Comparison of ENCODE assay signal across 24 cellular contexts in genomic region chr21:36816556-36817130, GRCh38.
DNase-seq lines count a peak whose midpoint lies in the region; ATAC-seq, FAIRE-seq and TF ChIP-seq lines count a peak whose summit lies in the region.
"Had no signal": no experiment of that assay in that cellular context is flagged by ENCODE, and none has a peak within 500 bp of the region (broad histone marks: within the 10 kb centered on the region; RNA-seq: fewer than 3 reads in every experiment).

No MANE protein-coding gene starts in this region.

- peaks cover 21% of the 10 kb centered on the region for H3K4me1 Mint-ChIP-seq in neural progenitor cell

- peak; percentile 60 for FAIRE-seq in bronchial epithelial cell (lab: Jason Lieb, UNC)
- FAIRE-seq: A549, GM12891 had no signal

- no peaks in the 10 kb centered on the region for H3K27me3 ChIP-seq in bronchial epithelial cell (ENCODE audit: control insufficient read depth, insufficient read depth, low read length)
- H3K27me3 ChIP-seq in neural progenitor cell: no peaks in the 10 kb centered on the region
- no peaks in the 10 kb centered on the region for H3K27me3 ChIP-seq in prostate gland (replicated peaks; ENCODE audit: insufficient read depth)
- H3K27me3 ChIP-seq: BLaER1, Peyer's patch had no signal

- CTCF ChIA-PET in HEK293 (lab: Yijun Ruan, JAX): interaction anchor here (0.6 to 1.9 kb wide), 3 partner anchors 20 to 186 kb away, joined by 3 to 7 read pairs (median 5); no protein-coding TSS in a partner anchor

- H3K36me3 Mint-ChIP-seq in neural progenitor cell: no peaks in the 10 kb centered on the region

- no peak overlapping the region for H3K9ac ChIP-seq in neural progenitor cell
- H3K9ac ChIP-seq: BLaER1, GM23248, KMS-11 had no signal

- no peak overlapping the region for H2AFZ ChIP-seq in neural progenitor cell (replicated peaks)
- H2AFZ ChIP-seq: GM23248 had no signal

- no peaks in the 10 kb centered on the region for H4K20me1 ChIP-seq in neural progenitor cell (ENCODE audit: low read depth)
- H4K20me1 ChIP-seq: BLaER1 had no signal

- peaks cover 3% of the 10 kb centered on the region for H3K27me3 Mint-ChIP-seq in neural progenitor cell (ENCODE audit: insufficient read depth, low read depth)
- H3K27me3 Mint-ChIP-seq: CD4-positive, alpha-beta T cell had no signal

- no peaks in the 10 kb centered on the region for H3K79me2 ChIP-seq in neural progenitor cell (ENCODE audit: low read depth)

- H3K27ac ChIP-seq in HEK293 (ENCODE audit: extremely low read depth, low read depth, low read length): no peak overlapping the region
- H3K27ac ChIP-seq in neural progenitor cell: peak overlapping the region; percentile 85
- H3K27ac ChIP-seq in prostate gland: no peak overlapping the region
- no peak overlapping the region for H3K27ac ChIP-seq in caudate nucleus (ENCODE audit: low read depth, low read length)
- H3K27ac ChIP-seq: A549, BLaER1, GM23248, KMS-11, Peyer's patch had no signal

- no peaks in the 10 kb centered on the region for H3K9me3 ChIP-seq in HEK293 (ENCODE audit: control insufficient read depth, insufficient read depth, low read depth, low read length)
- H3K9me3 ChIP-seq in neural progenitor cell (ENCODE audit: low read depth): no peaks in the 10 kb centered on the region
- H3K9me3 ChIP-seq in prostate gland: no peaks in the 10 kb centered on the region
- H3K9me3 ChIP-seq: A549, BLaER1, Peyer's patch had no signal

- H3K4me1 ChIP-seq in HEK293 (ENCODE audit: control insufficient read depth, insufficient read depth, low read length) (peaks cover 6% of the 10 kb centered on the region), neural progenitor cell (peaks cover 59% of the 10 kb centered on the region), prostate gland (replicated peaks) (no peaks in the 10 kb centered on the region)
- H3K4me1 ChIP-seq: A549, BLaER1, Peyer's patch had no signal

- H3K4me3 ChIP-seq in HEK293 (ENCODE audit: low read depth, low read length): no peak overlapping the region
- H3K4me3 ChIP-seq in bronchial epithelial cell (ENCODE audit: low read depth, low read length): no peak overlapping the region
- no peak overlapping the region for H3K4me3 ChIP-seq in neural progenitor cell
- no peak overlapping the region for H3K4me3 ChIP-seq in prostate gland
- H3K4me3 ChIP-seq: A549, BLaER1, GM23248, Peyer's patch had no signal

- no peaks in the 10 kb centered on the region for H3K36me3 ChIP-seq in HEK293 (ENCODE audit: control insufficient read depth in 2 of 2, insufficient read depth in 1 of 2, low read length in 2 of 2)
- H3K36me3 ChIP-seq in bronchial epithelial cell (ENCODE audit: control insufficient read depth, insufficient read depth, low read length): no peaks in the 10 kb centered on the region
- no peaks in the 10 kb centered on the region for H3K36me3 ChIP-seq in neural progenitor cell
- no peaks in the 10 kb centered on the region for H3K36me3 ChIP-seq in prostate gland
- H3K36me3 ChIP-seq: Peyer's patch had no signal

- no peak for TF ChIP-seq POLR2A in prostate gland (IDR thresholded peaks at IDR 0.05)

- H3K9me3 Mint-ChIP-seq in neural progenitor cell: no peaks in the 10 kb centered on the region
- H3K9me3 Mint-ChIP-seq: CD4-positive, alpha-beta T cell; H9 had no signal

- no peak overlapping the region for H3K27ac Mint-ChIP-seq in neural progenitor cell
- H3K27ac Mint-ChIP-seq: CD4-positive, alpha-beta T cell; H9 had no signal

- no peak for ATAC-seq in GM21515 (IDR thresholded peaks at IDR 0.05; ENCODE audit: unreplicated experiment)
- ATAC-seq: A549 had no signal

- 80% methylated on average over 9 of the region's 9 CpGs for WGBS in prostate gland

- TF ChIP-seq CTCF in HEK293 (tag by site-specific recombination; IDR thresholded peaks at IDR 0.05) (no peak), bronchial epithelial cell (IDR thresholded peaks at IDR 0.05; ENCODE audit: insufficient read depth, low read length, severe bottlenecking) (no peak), neural progenitor cell (IDR thresholded peaks at IDR 0.05) (no peak), prostate gland (IDR thresholded peaks at IDR 0.05) (no peak)

- H3F3A ChIP-seq in neural progenitor cell (ENCODE audit: low read depth): peaks cover 36% of the 10 kb centered on the region

- intact Hi-C loops in prostate gland (cut with DNase I): no loop called here

- DNase-seq in NCI-H82 treated with DMSO at 0.1 percent for 48 hours (lab: John Stamatoyannopoulos, UW; ENCODE audit: unreplicated experiment) (peak; percentile 26), bronchial epithelial cell (ENCODE audit: low read depth) (no peak), neural progenitor cell (ENCODE audit: low spot score) (peak; percentile 33), prostate gland (ENCODE audit: low spot score) (no peak), caudate nucleus (lab: John Stamatoyannopoulos, UW) (no peak)
- no peak for DNase-seq in activated CD4-positive, alpha-beta T cell treated with anti-CD3 and anti-CD28 coated beads for 4 hours
- DNase-seq: CD4-positive, alpha-beta T cell; COR-L47; DMS79 treated with DMSO at 0.1 percent for 48 hours; GM23248; H9; NCI-H1105; NCI-H146; NCI-H2029; NCI-H2227 treated with DMSO at 0.1 percent for 48 hours; NCI-H510A treated with DMSO at 0.1 percent for 48 hours; NCI-H748 treated with DMSO at 0.1 percent for 48 hours; Peyer's patch had no signal

- peak overlapping the region; percentile 67 for H3K4me2 ChIP-seq in neural progenitor cell
- H3K4me2 ChIP-seq: A549, BLaER1, KMS-11 had no signal

- peak overlapping the region; percentile 13 for H3K4me3 Mint-ChIP-seq in neural progenitor cell
- H3K4me3 Mint-ChIP-seq: CD4-positive, alpha-beta T cell; H9 had no signal

- POLR2A ChIA-PET in HEK293 (lab: Yijun Ruan, JAX): no interaction called here

TF ChIP-seq in HEK293, 187 proteins besides CTCF, POLR2A, EP300 and RAD21:
- TF ChIP-seq SCRT2 (tag by site-specific recombination; IDR thresholded peaks at IDR 0.05) (0 out of 2 replicates have a peak, but pooled peaks have one; percentile 44), HOXD13 (CRISPR knock-in tag; IDR thresholded peaks at IDR 0.05; ENCODE audit: borderline replicate concordance) (no peak)

Comparison
In these comparisons a context has a peak if more than half of its experiments do, and no peak if none do; other contexts are left out.
1. DNase-seq: peak in NCI-H82 treated with DMSO at 0.1 percent for 48 hours (single experiment) and neural progenitor cell (single experiment); none in bronchial epithelial cell (single experiment), activated CD4-positive, alpha-beta T cell treated with anti-CD3 and anti-CD28 coated beads for 4 hours (0 of 2), prostate gland (single experiment) and caudate nucleus (0 of 61).